In genomic region chr5:100790951-100791350, GRCh38 we compare ENCODE assay signal across 15 cellular contexts.
"Had no signal": no experiment of that assay in that cellular context is flagged by ENCODE, and none has a peak within 500 bp of the region (broad histone marks: within the 10 kb centered on the region; RNA-seq: fewer than 3 reads in every experiment).

No MANE protein-coding gene starts in this region.

- H3K36me3 ChIP-seq: colonic mucosa, tibial nerve, uterus had no signal

- H3K27ac ChIP-seq: body of pancreas, colonic mucosa, tibial nerve, uterus had no signal

- ATAC-seq: naive thymus-derived CD8-positive, alpha-beta T cell; stimulated activated naive CD8-positive, alpha-beta T cell treated with anti-CD3 and anti-CD28 coated beads, Interleukin-15, Interleukin-2, amounts not matched to agents 100 U/mL and 50 U/mL, for 24 hours had no signal

- H3K9me3 ChIP-seq: body of pancreas, colonic mucosa, uterus had no signal

- H3K4me3 Mint-ChIP-seq: activated CD4-positive, alpha-beta T cell treated with anti-CD3 and anti-CD28 coated beads, Interleukin-2, amount 10 ng/mL, durations not matched to agents 24 days and 14 days; activated CD8-positive, alpha-beta T cell treated with anti-CD3 and anti-CD28 coated beads for 36 hours; activated naive CD4-positive, alpha-beta T cell treated with anti-CD3 and anti-CD28 coated beads for 36 hours; activated T-cell treated with anti-CD3 and anti-CD28 coated beads, Interleukin-2, amount 50 U/mL, for 24 hours had no signal

- H3K27me3 Mint-ChIP-seq: activated CD8-positive, alpha-beta T cell treated with anti-CD3 and anti-CD28 coated beads for 36 hours; activated T-cell treated with anti-CD3 and anti-CD28 coated beads, Interleukin-2, amount 50 U/mL, for 24 hours had no signal

- H3K27me3 ChIP-seq: body of pancreas, colonic mucosa, tibial nerve, uterus had no signal

- H3K4me3 ChIP-seq: body of pancreas, colonic mucosa, tibial nerve, uterus had no signal

- H3K27ac Mint-ChIP-seq: activated CD4-positive, alpha-beta T cell treated with anti-CD3 and anti-CD28 coated beads, Interleukin-2, amount 10 ng/mL, durations not matched to agents 24 days and 14 days; activated CD8-positive, alpha-beta T cell treated with anti-CD3 and anti-CD28 coated beads for 36 hours; activated naive CD4-positive, alpha-beta T cell treated with anti-CD3 and anti-CD28 coated beads for 36 hours; activated T-cell treated with anti-CD3 and anti-CD28 coated beads, Interleukin-2, amount 50 U/mL, for 24 hours; naive thymus-derived CD8-positive, alpha-beta T cell had no signal

- H3K4me1 ChIP-seq: colonic mucosa, uterus had no signal

- DNase-seq: activated CD4-positive, alpha-beta T cell treated with anti-CD3 and anti-CD28 coated beads, Interleukin-2, amount 10 ng/mL, durations not matched to agents 24 days and 14 days; activated CD8-positive, alpha-beta T cell treated with anti-CD3 and anti-CD28 coated beads for 36 hours; activated naive CD4-positive, alpha-beta T cell treated with anti-CD3 and anti-CD28 coated beads for 36 hours; activated T-cell treated with anti-CD3 and anti-CD28 coated beads, Interleukin-2, amount 50 U/mL, for 24 hours; caudate nucleus; colonic mucosa; naive thymus-derived CD8-positive, alpha-beta T cell; occipital lobe; stimulated activated CD4-positive, alpha-beta T cell treated with anti-CD3 and anti-CD28 coated beads, Interleukin-12 subunit alpha, Interleukin-12 subunit beta, amount 100 ng/mL, for 4 hours; stimulated activated CD4-positive, alpha-beta T cell treated with anti-CD3 and anti-CD28 coated beads, Interleukin-1b, Interleukin-23, amount 100 ng/mL, for 48 hours; stimulated activated naive CD8-positive, alpha-beta T cell treated with anti-CD3 and anti-CD28 coated beads, Interleukin-15, Interleukin-2, amounts not matched to agents 100 U/mL and 50 U/mL, for 24 hours; T1000; uterus had no signal
